Comparison of ENCODE assay signal across 8 cellular contexts in the genomic region with DNA sequence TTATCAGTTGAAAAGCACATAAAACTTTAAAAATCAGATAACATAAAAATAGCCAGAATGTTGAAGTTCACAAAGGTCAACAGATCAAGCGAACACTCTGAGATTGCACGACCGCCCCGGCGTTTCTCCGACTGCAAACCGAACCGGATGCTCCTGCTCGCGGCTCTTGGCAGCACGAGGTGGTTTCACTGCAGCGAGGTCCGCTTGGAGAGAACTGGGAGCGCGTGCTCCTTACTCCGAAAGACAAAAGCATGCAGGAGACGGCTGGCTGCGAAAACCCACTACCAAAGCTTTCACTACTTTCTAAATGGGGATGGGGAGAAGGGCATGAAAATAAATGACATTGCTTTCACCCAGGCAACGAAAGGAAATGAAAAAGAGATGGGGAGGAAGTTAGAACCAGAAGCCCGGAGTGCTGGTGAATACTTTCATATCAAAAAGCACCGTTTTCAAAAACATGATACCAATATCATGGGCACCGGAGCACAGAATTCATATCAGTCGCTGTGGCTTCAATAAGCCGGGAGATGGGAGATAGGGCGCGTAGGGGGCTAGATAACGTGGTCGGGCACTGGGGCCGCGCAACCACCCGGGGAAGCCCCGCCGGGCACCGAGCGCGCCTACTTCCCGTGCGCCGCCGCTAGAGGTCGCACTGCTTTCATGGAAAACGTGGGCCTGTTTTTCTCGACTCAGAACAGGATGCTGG. TPM values are rescaled to one million over a fixed set of nuclear protein-coding genes. Genes with fewer than 3 reads are reported as not detected.
DNase-seq lines count a peak whose midpoint lies in the region; ATAC-seq, FAIRE-seq and TF ChIP-seq lines count a peak whose summit lies in the region.

No MANE protein-coding gene starts in this region.

- no peak overlapping the region for H3K23ac ChIP-seq in H1 (ENCODE audit: insufficient read length)
- H3K23ac ChIP-seq in mesendoderm (ENCODE audit: low read length) = no peak overlapping the region

- TF ChIP-seq EP300 in H1 (IDR thresholded peaks at IDR 0.05; ENCODE audit: borderline replicate concordance in 1 of 2, low read depth in 2 of 2, low read length in 2 of 2) = no peak

- H2BK15ac ChIP-seq in H1 (ENCODE audit: low read length) (no peak overlapping the region), mesendoderm (replicated peaks; ENCODE audit: low read depth) (no peak overlapping the region)

- 6% methylated on average over 43 of the region's 43 CpGs; no CpG with 5 or more reads in 1 of the 2 experiments for WGBS in H1 (ENCODE audit: extremely low coverage in 1 of 2, insufficient coverage in 1 of 2, insufficient read length in 1 of 2, insufficient replicate concordance in 2 of 2, low coverage in 1 of 2, low lambda C conversion rate in 2 of 2, missing lambda C conversion rate in 1 of 2), 2 experiments
- no CpG with 5 or more reads among the region's 43 CpGs for WGBS in mesendoderm (ENCODE audit: extremely low coverage, insufficient coverage, low lambda C conversion rate)

- H3K4me2 ChIP-seq in H1 (ENCODE audit: insufficient read depth in 1 of 2, low read depth in 2 of 2, low read length in 2 of 2) (peak overlapping the region; percentile 62 to 77), mesendoderm (ENCODE audit: low read length) (peak overlapping the region; percentile 94)

- no peak overlapping the region for H3K14ac ChIP-seq in H1 (ENCODE audit: insufficient read length)

- H2BK120ac ChIP-seq in H1 (replicated peaks; ENCODE audit: low read depth, low read length) = no peak overlapping the region
- no peak overlapping the region for H2BK120ac ChIP-seq in mesendoderm (ENCODE audit: low read depth, low read length)

- CTCF ChIA-PET in H1 (lab: Charles Lee; ENCODE audit: partially characterized antibody) = interaction anchor here (0.8 to 5.6 kb wide), 21 partner anchors 10 to 244 kb away, joined by 3 to 53 read pairs (median 4); no protein-coding TSS in a partner anchor

- peak overlapping the region; percentile 29 to 60 (median 44); a peak in 7 of 8 replicates for H3K4me3 ChIP-seq in H1 (ENCODE audit: extremely low read depth in 1 of 4, insufficient read depth in 2 of 4, low read depth in 3 of 4, low read length in 4 of 4)
- H3K4me3 ChIP-seq in mesendoderm (ENCODE audit: low read length) = peak overlapping the region; percentile 24

- H3K4me1 ChIP-seq in H1 (replicated peaks in 1 of 4; ENCODE audit: control insufficient read depth in 3 of 4, insufficient read depth in 4 of 4, low read length in 3 of 4) (no peaks in the 10 kb centered on the region; a peak in 1 of 7 replicates), mesendoderm (ENCODE audit: control insufficient read depth, low read depth, low read length) (no peaks in the 10 kb centered on the region)

- no peaks in the 10 kb centered on the region for H3K79me1 ChIP-seq in H1 (ENCODE audit: low read depth, low read length)
- H3K79me1 ChIP-seq in mesendoderm (ENCODE audit: low read length) = no peaks in the 10 kb centered on the region

- no peak overlapping the region for H3K18ac ChIP-seq in H1 (ENCODE audit: extremely low read depth, low read length)
- H3K18ac ChIP-seq in mesendoderm (ENCODE audit: low read length) = no peak overlapping the region

- H2AK5ac ChIP-seq in H1 (ENCODE audit: low read depth, low read length) = no peak overlapping the region
- H2AK5ac ChIP-seq in mesendoderm (ENCODE audit: low read length) = no peak overlapping the region

- no peak overlapping the region for H2BK20ac ChIP-seq in H1 (ENCODE audit: low read length)

- H4K91ac ChIP-seq in H1 (replicated peaks; ENCODE audit: insufficient read length, low read length) = no peak overlapping the region

- H2BK12ac ChIP-seq in H1 (ENCODE audit: low read depth, low read length) = no peak overlapping the region

- H3K4ac ChIP-seq in H1 (replicated peaks; ENCODE audit: insufficient read length, low read depth, low read length) (no peak overlapping the region), mesendoderm (ENCODE audit: low read depth, low read length) (no peak overlapping the region)

- peaks cover 0 to 3% of the 10 kb centered on the region in 2 experiments for H4K20me1 ChIP-seq in H1 (replicated peaks in 1 of 2; ENCODE audit: control insufficient read depth in 1 of 2, insufficient read depth in 2 of 2, low read length in 2 of 2)

- H3K9ac ChIP-seq in H1 (replicated peaks in 1 of 4; ENCODE audit: extremely low read depth in 1 of 4, low read depth in 3 of 4, low read length in 3 of 4) (peak overlapping the region in 1 of 4 experiments; percentile 8; a peak in 2 of 7 replicates), mesendoderm (ENCODE audit: low read length) (peak overlapping the region; percentile 61)

- peak; percentile 88 to 90 for TF ChIP-seq RAD21 in H1 (IDR thresholded peaks at IDR 0.05 in 1 of 2, conservative IDR thresholded peaks at IDR 0.05 in 1 of 2; ENCODE audit: low read depth in 2 of 2, low read length in 2 of 2)

- TF ChIP-seq CTCF in H1 (IDR thresholded peaks at IDR 0.05; ENCODE audit: control extremely low read depth in 1 of 3, insufficient read depth in 1 of 3, low read depth in 1 of 3, low read length in 3 of 3) = peak; percentile 88 to 97 (median 90)

- H3K79me2 ChIP-seq in H1 (ENCODE audit: control insufficient read depth in 1 of 2, insufficient read depth in 2 of 2, low read length in 2 of 2) = no peaks in the 10 kb centered on the region
- no peaks in the 10 kb centered on the region for H3K79me2 ChIP-seq in mesendoderm (ENCODE audit: control insufficient read depth, insufficient read depth, low read length)

- H4K5ac ChIP-seq in H1 (ENCODE audit: insufficient read length, low read depth, low read length) = no peak overlapping the region
- no peak overlapping the region for H4K5ac ChIP-seq in mesendoderm (ENCODE audit: low read length)

- H3K27ac ChIP-seq in H1 (ENCODE audit: low read depth, low read length) (no peak overlapping the region), mesendoderm (ENCODE audit: low read depth, low read length) (no peak overlapping the region)

- no peak for TF ChIP-seq POLR2A in H1 (IDR thresholded peaks at IDR 0.05; ENCODE audit: control extremely low read depth in 1 of 2, low read depth in 2 of 2, low read length in 2 of 2)

- FAIRE-seq in H1 (lab: Jason Lieb, UNC) = peak; percentile 7

- H3K56ac ChIP-seq in H1 (replicated peaks; ENCODE audit: insufficient read length, low read depth, low read length) (no peak overlapping the region), mesendoderm (ENCODE audit: low read length) (peak overlapping the region; percentile 75)

- H3K23me2 ChIP-seq in H1 (ENCODE audit: low read depth, low read length) = peaks cover 4% of the 10 kb centered on the region; the same call in 1 of the 2 replicates

- peak; percentile 79 for ATAC-seq in GM18909 (IDR thresholded peaks at IDR 0.05; ENCODE audit: poor library complexity, unreplicated experiment)
- ATAC-seq in HG03439 (IDR thresholded peaks at IDR 0.05; ENCODE audit: unreplicated experiment) = peak; percentile 78

- H3K27me3 ChIP-seq in H1 (replicated peaks in 1 of 4; ENCODE audit: control insufficient read depth in 3 of 4, extremely low read depth in 1 of 4, insufficient read depth in 3 of 4, low read length in 3 of 4) = no peaks in the 10 kb centered on the region; a peak in 1 of 7 replicates
- no peaks in the 10 kb centered on the region for H3K27me3 ChIP-seq in mesendoderm (ENCODE audit: insufficient read depth, low read length, poor library complexity)

- peak overlapping the region; percentile 3; the same call in 1 of the 2 replicates for H2BK5ac ChIP-seq in H1 (ENCODE audit: low read depth, low read length)
- no peak overlapping the region for H2BK5ac ChIP-seq in mesendoderm (ENCODE audit: low read length)

- DNase-seq in AML-193 (lab: John Stamatoyannopoulos, UW) (peak; percentile 16 to 50), NCI-H82 (lab: John Stamatoyannopoulos, UW) (peak; percentile 82), H1 (ENCODE audit: low read depth in 1 of 2, low spot score in 2 of 2) (peak; percentile 34 to 97), mesendoderm (peak; percentile 77)
- DNase-seq in activated CD8-positive, alpha-beta memory T cell treated with anti-CD3 and anti-CD28 coated beads for 24 hours = peak; percentile 97
- peak; percentile 66 for DNase-seq in stimulated activated CD8-positive, alpha-beta memory T cell treated with anti-CD3 and anti-CD28 coated beads, Interleukin-12 subunit alpha, Interleukin-12 subunit beta, amount 100 ng/mL, for 24 hours (ENCODE audit: extremely low read depth)

- H3K36me3 ChIP-seq in H1 (ENCODE audit: control insufficient read depth in 2 of 4, insufficient read depth in 4 of 4, low read length in 3 of 4) (peaks cover 0 to 6% (median 3%) of the 10 kb centered on the region in 4 experiments; a peak in 1 of 8 replicates), mesendoderm (ENCODE audit: control insufficient read depth, insufficient read depth, low read length) (no peaks in the 10 kb centered on the region)

- POLR2A ChIA-PET in H1 (lab: Charles Lee; ENCODE audit: partially characterized antibody) = interaction anchor here (1.4 kb wide), 1 partner anchor 8 kb away, joined by 3 read pairs; no protein-coding TSS in a partner anchor

- peak overlapping the region; percentile 81; the same call in 1 of the 2 replicates for H2AFZ ChIP-seq in H1 (ENCODE audit: low read length)

- H3K9me3 ChIP-seq in H1 (ENCODE audit: insufficient read depth in 2 of 2, low read depth in 1 of 2, low read length in 1 of 2) = no peaks in the 10 kb centered on the region

- H4K8ac ChIP-seq in H1 (ENCODE audit: extremely low read depth, insufficient read depth, low read length) = no peak overlapping the region
- H4K8ac ChIP-seq in mesendoderm (ENCODE audit: low read depth, low read length) = no peak overlapping the region

TF ChIP-seq in H1, 55 proteins besides CTCF, POLR2A, EP300 and RAD21 (continues in another document):
- peak; percentile 42; the same call in 1 of the 2 replicates for TF ChIP-seq CREB1 (IDR thresholded peaks at IDR 0.05)
- TF ChIP-seq HDAC2 (IDR thresholded peaks at IDR 0.05; ENCODE audit: borderline replicate concordance in 1 of 2, low read depth in 2 of 2, low read length in 2 of 2) = peak in 1 of 2 experiments; percentile 73; a peak in 2 of 4 replicates
- TF ChIP-seq YY1 (IDR thresholded peaks at IDR 0.05; ENCODE audit: low read depth, low read length) = peak; percentile 40; the same call in 1 of the 2 replicates
- TF ChIP-seq PHF8 (conservative IDR thresholded peaks at IDR 0.05; ENCODE audit: low read depth, low read length) = 0 out of 2 replicates have a peak, but pooled peaks have one; percentile 19

RNA-seq across cellular contexts. Expression of a gene that starts 8.3 kb away (rescaled TPM):
- total RNA-seq in H1 (2021; fragmentation: NEBNext Ultra II Directional; extraction: Animal tissue kit (Norgen Biotek cat#: 25700)) = not detected in 2 replicates
- not detected in 2 replicates for polyA plus RNA-seq in H1 (2011; rRNA removed)
- polyA plus RNA-seq in H1 (2011; cell fraction: cytosol; rRNA removed) = not detected
- polyA plus RNA-seq in H1 (2011; cell fraction: nucleus; rRNA removed) = not detected
- not detected in 4 replicates for polyA plus RNA-seq in H1 (2012, experiment 1 of 2)
- polyA plus RNA-seq in H1 (2012, experiment 2 of 2) = not detected
- polyA plus RNA-seq in H1 (2013, experiment 1 of 2) = not detected
- not detected for polyA plus RNA-seq in H1 (2013, experiment 2 of 2)
- not detected in 2 replicates for polyA minus RNA-seq in H1 (2011; rRNA and poly(A)+ RNA removed)
- not detected for polyA minus RNA-seq in H1 (2011; cell fraction: cytosol; rRNA and poly(A)+ RNA removed)
- polyA minus RNA-seq in H1 (2011; cell fraction: nucleus; rRNA and poly(A)+ RNA removed) = not detected
- not detected for polyA plus RNA-seq in mesendoderm (2013, experiment 1 of 2)
- polyA plus RNA-seq in mesendoderm (2013, experiment 2 of 2) = not detected

Comparison
In these comparisons a context has a peak if more than half of its experiments do, and no peak if none do; other contexts are left out.
1. DNase-seq: peak in every context shown above with its lines; median percentile 97 in activated CD8-positive, alpha-beta memory T cell treated with anti-CD3 and anti-CD28 coated beads for 24 hours; 82 in NCI-H82; 77 in mesendoderm; 66 in stimulated activated CD8-positive, alpha-beta memory T cell treated with anti-CD3 and anti-CD28 coated beads, Interleukin-12 subunit alpha, Interleukin-12 subunit beta, amount 100 ng/mL, for 24 hours; 66 in H1; 33 in AML-193.